20 cellular contexts compared by ENCODE assay signal in the genomic region with DNA sequence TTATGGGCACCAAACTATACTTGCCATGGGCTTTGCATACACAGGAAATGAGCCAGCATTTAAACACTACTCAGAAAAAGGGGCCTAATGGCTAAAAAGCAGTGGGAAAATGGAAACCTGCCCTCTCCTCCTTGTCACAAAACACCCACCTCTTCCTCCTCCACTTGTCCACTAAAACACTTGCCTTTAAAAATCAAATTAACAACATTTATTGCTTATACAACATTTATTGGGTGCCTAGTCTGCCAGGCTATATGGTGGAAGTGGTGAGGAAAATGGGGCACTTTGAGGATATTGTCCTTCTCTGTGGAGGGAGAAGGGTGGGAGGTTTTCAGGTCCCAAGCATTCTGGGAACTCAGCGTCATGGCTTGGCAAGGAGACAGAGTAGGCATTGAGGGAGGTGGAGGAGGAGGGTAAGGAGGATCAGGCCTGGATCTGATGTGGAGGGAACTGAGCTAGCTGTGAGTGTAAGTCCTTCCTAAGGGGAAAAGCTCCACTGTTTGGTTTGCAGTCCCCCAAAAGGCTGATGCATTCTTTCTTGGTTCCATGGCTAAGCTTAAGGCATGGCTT.
"Had no signal": no experiment of that assay in that cellular context is flagged by ENCODE, and none has a peak within 500 bp of the region (broad histone marks: within the 10 kb centered on the region; RNA-seq: fewer than 3 reads in every experiment).

No MANE protein-coding gene starts in this region.

- H3K27me3 Mint-ChIP-seq: dendritic cell treated with granulocyte-macrophage colony-stimulating factor and Interleukin-4, amounts not matched to agents 40 ng/mL and 50 ng/mL, for 4 days; naive thymus-derived CD8-positive, alpha-beta T cell had no signal

- H3K27ac Mint-ChIP-seq: activated naive CD4-positive, alpha-beta T cell treated with anti-CD3 and anti-CD28 coated beads, Interleukin-2, amount 50 U/mL, for 72 hours; dendritic cell treated with granulocyte-macrophage colony-stimulating factor and Interleukin-4, amounts not matched to agents 40 ng/mL and 50 ng/mL, for 4 days; stimulated activated memory B cell treated with anti-CD40 and anti-IgM and Interleukin-4, amounts not matched to agents 10 μg/mL and 1 μg/mL and 100 μg/mL, for 72 hours had no signal

- H3K36me3 Mint-ChIP-seq: activated naive CD4-positive, alpha-beta T cell treated with anti-CD3 and anti-CD28 coated beads, Interleukin-2, amount 50 U/mL, for 72 hours; stimulated activated memory B cell treated with anti-CD40 and anti-IgM and Interleukin-4, amounts not matched to agents 10 μg/mL and 1 μg/mL and 100 μg/mL, for 72 hours had no signal

- H3K36me3 ChIP-seq: cardiac muscle cell, esophagus muscularis mucosa, ovary, sigmoid colon, tibial nerve, uterus had no signal

- ATAC-seq: activated naive CD4-positive, alpha-beta T cell treated with anti-CD3 and anti-CD28 coated beads, Interleukin-2, amount 50 U/mL, for 72 hours; naive thymus-derived CD8-positive, alpha-beta T cell; stimulated activated memory B cell treated with anti-CD40 and anti-IgM and Interleukin-4, amounts not matched to agents 10 μg/mL and 1 μg/mL and 100 μg/mL, for 72 hours had no signal

- H3K9me3 ChIP-seq: esophagus muscularis mucosa, ovary, sigmoid colon, tibial nerve, uterus had no signal

- H3K4me1 Mint-ChIP-seq: stimulated activated memory B cell treated with anti-CD40 and anti-IgM and Interleukin-4, amounts not matched to agents 10 μg/mL and 1 μg/mL and 100 μg/mL, for 72 hours had no signal

- H3K4me3 ChIP-seq: cardiac muscle cell, esophagus muscularis mucosa, hepatocyte, ovary, sigmoid colon, tibial nerve, uterus had no signal

- H3K27me3 ChIP-seq: cardiac muscle cell, esophagus muscularis mucosa, ovary, sigmoid colon, tibial nerve, uterus had no signal

- H3K4me2 ChIP-seq: hepatocyte had no signal

- H3K4me3 Mint-ChIP-seq: dendritic cell treated with granulocyte-macrophage colony-stimulating factor and Interleukin-4, amounts not matched to agents 40 ng/mL and 50 ng/mL, for 4 days; naive thymus-derived CD8-positive, alpha-beta T cell; stimulated activated memory B cell treated with anti-CD40 and anti-IgM and Interleukin-4, amounts not matched to agents 10 μg/mL and 1 μg/mL and 100 μg/mL, for 72 hours had no signal

- H3K79me2 ChIP-seq: hepatocyte had no signal

- H3K9me3 Mint-ChIP-seq: dendritic cell treated with granulocyte-macrophage colony-stimulating factor and Interleukin-4, amounts not matched to agents 40 ng/mL and 50 ng/mL, for 4 days; naive thymus-derived CD8-positive, alpha-beta T cell; stimulated activated memory B cell treated with anti-CD40 and anti-IgM and Interleukin-4, amounts not matched to agents 10 μg/mL and 1 μg/mL and 100 μg/mL, for 72 hours had no signal

- H3K4me1 ChIP-seq: sigmoid colon had no signal

- DNase-seq: activated CD8-positive, alpha-beta memory T cell treated with anti-CD3 and anti-CD28 coated beads for 24 hours; activated CD8-positive, alpha-beta memory T cell treated with anti-CD3 and anti-CD28 coated beads, Interleukin-2, amount 50 U/mL, for 48 hours; activated effector memory CD4-positive, alpha-beta T cell treated with Interleukin-2 at 50 U/mL for 16 hours; activated T-cell treated with anti-CD3 and anti-CD28 coated beads, Interleukin-2, amount 50 U/mL, for 48 hours; amniotic stem cell; effector memory CD4-positive, alpha-beta T cell; mesendoderm; naive thymus-derived CD8-positive, alpha-beta T cell; ovary; sigmoid colon; stimulated activated CD4-positive, alpha-beta T cell treated with anti-CD3 and anti-CD28 coated beads, Interleukin-4, amount 100 ng/mL, for 24 hours; T1000; uterus had no signal

- H3K27ac ChIP-seq: cardiac muscle cell, esophagus muscularis mucosa, hepatocyte, ovary, sigmoid colon, tibial nerve, uterus had no signal
